In genomic region chr7:4641667-4642467, GRCh38 we compare ENCODE assay signal across 1 cellular context.
TF ChIP-seq lines count a peak whose summit lies in the region.

No MANE protein-coding gene starts in this region.

TF ChIP-seq in HepG2, 621 proteins besides CTCF, POLR2A, EP300 and RAD21 (continued from another document and continues in another):
- TF ChIP-seq NR0B2 (CRISPR knock-in tag; IDR thresholded peaks at IDR 0.05) (peak; percentile 99; the same call in 1 of the 2 replicates), ETV6 (CRISPR knock-in tag; conservative IDR thresholded peaks at IDR 0.05) (no peak; the same call in 1 of the 2 replicates), ZNF101 (CRISPR knock-in tag; IDR thresholded peaks at IDR 0.05; ENCODE audit: borderline replicate concordance, low read depth) (peak; percentile 93), IRF2 (CRISPR knock-in tag; IDR thresholded peaks at IDR 0.05) (peak; percentile 67; the same call in 1 of the 2 replicates), ZBTB1 (CRISPR knock-in tag; IDR thresholded peaks at IDR 0.05; ENCODE audit: borderline replicate concordance) (no peak), THRA (CRISPR knock-in tag; IDR thresholded peaks at IDR 0.05; ENCODE audit: borderline replicate concordance) (peak; percentile 46), ZNF276 (CRISPR knock-in tag; IDR thresholded peaks at IDR 0.05; ENCODE audit: low read depth) (peak; percentile 99), SSRP1 (CRISPR knock-in tag; IDR thresholded peaks at IDR 0.05) (no peak), ZBTB42 (CRISPR knock-in tag; IDR thresholded peaks at IDR 0.05) (peak; percentile 91), NCOA2 (CRISPR knock-in tag; IDR thresholded peaks at IDR 0.05) (0 out of 2 replicates have a peak, but pooled peaks have one; percentile 35), RBM39 (IDR thresholded peaks at IDR 0.05; ENCODE audit: low read depth, low read length, poor library complexity, severe bottlenecking) (peak; percentile 44), NR1H2 (CRISPR knock-in tag; IDR thresholded peaks at IDR 0.05; ENCODE audit: borderline replicate concordance, low read depth) (peak; percentile 67; the same call in 1 of the 2 replicates), AKAP8 (CRISPR knock-in tag; IDR thresholded peaks at IDR 0.05) (peak; percentile 76; the same call in 1 of the 2 replicates), KAT8 (CRISPR knock-in tag; IDR thresholded peaks at IDR 0.05) (peak; percentile 90), ZNF281 (CRISPR knock-in tag; IDR thresholded peaks at IDR 0.05; ENCODE audit: borderline replicate concordance) (peak; percentile 99), CENPT (CRISPR knock-in tag; IDR thresholded peaks at IDR 0.05; ENCODE audit: low read depth) (peak; percentile 98), ZBTB8A (CRISPR knock-in tag; IDR thresholded peaks at IDR 0.05; ENCODE audit: borderline replicate concordance, low read depth) (no peak), ZNF17 (CRISPR knock-in tag; IDR thresholded peaks at IDR 0.05) (no peak), HOXA3 (CRISPR knock-in tag; IDR thresholded peaks at IDR 0.05) (peak; percentile 95), ZNF253 (CRISPR knock-in tag; IDR thresholded peaks at IDR 0.05; ENCODE audit: borderline replicate concordance) (peak; percentile 90), ZNF678 (CRISPR knock-in tag; IDR thresholded peaks at IDR 0.05) (peak; percentile 95; the same call in 1 of the 2 replicates), ZEB1 (IDR thresholded peaks at IDR 0.05; ENCODE audit: insufficient replicate concordance, low read depth) (no peak), JARID2 (CRISPR knock-in tag; IDR thresholded peaks at IDR 0.05; ENCODE audit: insufficient replicate concordance) (no peak), NPAS2 (CRISPR knock-in tag; IDR thresholded peaks at IDR 0.05; ENCODE audit: borderline replicate concordance) (no peak), DZIP1 (CRISPR knock-in tag; IDR thresholded peaks at IDR 0.05) (peak; percentile 87; the same call in 1 of the 2 replicates), CBX5 (CRISPR knock-in tag; IDR thresholded peaks at IDR 0.05; ENCODE audit: borderline replicate concordance) (no peak), HOXA7 (CRISPR knock-in tag; IDR thresholded peaks at IDR 0.05) (no peak), BORCS8-MEF2B (CRISPR knock-in tag; IDR thresholded peaks at IDR 0.05) (peak; percentile 86), REXO4 (CRISPR knock-in tag; IDR thresholded peaks at IDR 0.05; ENCODE audit: borderline replicate concordance) (0 out of 2 replicates have a peak, but pooled peaks have one; percentile 63), SYNCRIP (IDR thresholded peaks at IDR 0.05; ENCODE audit: insufficient read depth, low read depth, low read length) (no peak), MIXL1 (CRISPR knock-in tag; IDR thresholded peaks at IDR 0.05) (no peak; the same call in 1 of the 2 replicates), MBNL3 (CRISPR knock-in tag; conservative IDR thresholded peaks at IDR 0.05) (no peak), SIN3B (IDR thresholded peaks at IDR 0.05; ENCODE audit: low read length) (no peak), RBM22 (optimal IDR thresholded peaks at IDR 0.05; ENCODE audit: low read length) (no peak), YY1 (IDR thresholded peaks at IDR 0.05; ENCODE audit: insufficient read depth, insufficient replicate concordance, low read depth, low read length) (peak; percentile 82), NR2F6 (IDR thresholded peaks at IDR 0.05) (peak; percentile 88), NR2F6 (CRISPR knock-in tag; IDR thresholded peaks at IDR 0.05) (peak; percentile 93), ZNF777 (CRISPR knock-in tag; IDR thresholded peaks at IDR 0.05) (peak; percentile 90), ZIK1 (CRISPR knock-in tag; IDR thresholded peaks at IDR 0.05; ENCODE audit: borderline replicate concordance, low read depth) (peak; percentile 100), ZNF512 (CRISPR knock-in tag; IDR thresholded peaks at IDR 0.05) (no peak), ZNF646 (CRISPR knock-in tag; IDR thresholded peaks at IDR 0.05) (no peak), CBX2 (IDR thresholded peaks at IDR 0.05; ENCODE audit: low read depth, low read length) (no peak), CBX2 (CRISPR knock-in tag; IDR thresholded peaks at IDR 0.05; ENCODE audit: low read depth) (0 out of 2 replicates have a peak, but pooled peaks have one; percentile 30), THAP11 (CRISPR knock-in tag; IDR thresholded peaks at IDR 0.05) (peak; percentile 86), DMTF1 (CRISPR knock-in tag; IDR thresholded peaks at IDR 0.05) (no peak)
